In genomic region chr7:39357648-39358047, GRCh38 we compare ENCODE assay signal across 11 cellular contexts.
A peak's percentile ranks its signal among the peaks of the same experiment; 100 is the strongest.
DNase-seq lines count a peak whose midpoint lies in the region; ATAC-seq and TF ChIP-seq lines count a peak whose summit lies in the region.
"Had no signal": no experiment of that assay in that cellular context is flagged by ENCODE, and none has a peak within 500 bp of the region (broad histone marks: within the 10 kb centered on the region; RNA-seq: fewer than 3 reads in every experiment).

No MANE protein-coding gene starts in this region.

- H3K9ac ChIP-seq in MM.1S (ENCODE audit: low read length): no peak overlapping the region
- H3K9ac ChIP-seq in endodermal cell (ENCODE audit: extremely low read depth, low read length, poor library complexity, severe bottlenecking): no peak overlapping the region

- H3K27ac Mint-ChIP-seq in activated CD8-positive, alpha-beta T cell treated with anti-CD3 and anti-CD28 coated beads for 36 hours: no peak overlapping the region
- no peak overlapping the region for H3K27ac Mint-ChIP-seq in activated CD8-positive, alpha-beta T cell treated with anti-CD3 and anti-CD28 coated beads, Interleukin-2, amount 10 ng/mL, durations not matched to agents 7 days and 5 days
- no peak overlapping the region for H3K27ac Mint-ChIP-seq in endodermal cell
- H3K27ac Mint-ChIP-seq: CD4-positive, alpha-beta memory T cell had no signal

- no peaks in the 10 kb centered on the region for H3K79me2 ChIP-seq in MM.1S (ENCODE audit: low read length)

- no peaks in the 10 kb centered on the region for H3K36me3 ChIP-seq in MM.1S (replicated peaks; ENCODE audit: insufficient read depth, low read length)
- no peaks in the 10 kb centered on the region for H3K36me3 ChIP-seq in endodermal cell (ENCODE audit: control insufficient read depth, insufficient read depth, low read length)

- peak; percentile 21 for DNase-seq in activated CD8-positive, alpha-beta T cell treated with anti-CD3 and anti-CD28 coated beads for 36 hours
- DNase-seq in activated CD8-positive, alpha-beta T cell treated with anti-CD3 and anti-CD28 coated beads, Interleukin-2, amount 10 ng/mL, durations not matched to agents 7 days and 5 days: no peak
- DNase-seq in MM.1S: no peak
- DNase-seq in endodermal cell: peak; percentile 79
- DNase-seq in retinal pigment epithelial cell (ENCODE audit: low read depth): no peak
- DNase-seq: activated CD4-positive, alpha-beta T cell treated with anti-CD3 and anti-CD28 coated beads, Interleukin-2, amount 50 U/mL, for 4 hours; CD4-positive, alpha-beta memory T cell had no signal

- H3K4me1 ChIP-seq in MM.1S (ENCODE audit: low read length) (peaks cover 8% of the 10 kb centered on the region; the same call in 1 of the 2 replicates), endodermal cell (ENCODE audit: control insufficient read depth, insufficient read depth, low read length) (peaks cover 18% of the 10 kb centered on the region)

- 51 to 72% methylated on average over 2 to 3 of the region's 3 CpGs for WGBS in endodermal cell (ENCODE audit: insufficient coverage in 1 of 2, insufficient read length in 1 of 2), 2 experiments

- peak; percentile 24 for TF ChIP-seq CTCF in activated CD8-positive, alpha-beta T cell treated with anti-CD3 and anti-CD28 coated beads for 36 hours (IDR thresholded peaks at IDR 0.05)
- peak; percentile 42 for TF ChIP-seq CTCF in MM.1S (IDR thresholded peaks at IDR 0.05; ENCODE audit: low read length)
- peak; percentile 89 for TF ChIP-seq CTCF in endodermal cell (conservative IDR thresholded peaks at IDR 0.05)
- peak; percentile 56 for TF ChIP-seq CTCF in retinal pigment epithelial cell (conservative IDR thresholded peaks at IDR 0.05; ENCODE audit: low read depth, low read length)

- H2AFZ ChIP-seq in MM.1S (ENCODE audit: low read length): no peak overlapping the region

- H3K4me2 ChIP-seq in MM.1S (ENCODE audit: low read depth, low read length): no peak overlapping the region

- H3K27ac ChIP-seq in MM.1S (ENCODE audit: low read length) (no peak overlapping the region), endodermal cell (ENCODE audit: low read depth, low read length) (no peak overlapping the region)

- intact Hi-C loops in activated CD8-positive, alpha-beta T cell treated with anti-CD3 and anti-CD28 coated beads for 36 hours (cut with micrococcal nuclease): no loop called here

- POLR2A ChIA-PET in activated CD8-positive, alpha-beta T cell treated with anti-CD3 and anti-CD28 coated beads for 36 hours (lab: Charles Lee): interaction anchor here (0.7 kb wide), 1 partner anchor 151 kb away, joined by 3 read pairs; no protein-coding TSS in a partner anchor
- POLR2A ChIA-PET in activated CD8-positive, alpha-beta T cell treated with anti-CD3 and anti-CD28 coated beads, Interleukin-2, amount 10 ng/mL, durations not matched to agents 7 days and 5 days (lab: Charles Lee): no interaction called here

- no peaks in the 10 kb centered on the region for H3K9me2 ChIP-seq in MM.1S (replicated peaks; ENCODE audit: insufficient read depth, low read length)

- no peak for ATAC-seq in activated CD8-positive, alpha-beta T cell treated with anti-CD3 and anti-CD28 coated beads for 36 hours
- no peak for ATAC-seq in activated CD8-positive, alpha-beta T cell treated with anti-CD3 and anti-CD28 coated beads, Interleukin-2, amount 10 ng/mL, durations not matched to agents 7 days and 5 days
- no peak for ATAC-seq in HG02852 (IDR thresholded peaks at IDR 0.05; ENCODE audit: unreplicated experiment)
- ATAC-seq in GM21529 (IDR thresholded peaks at IDR 0.05; ENCODE audit: unreplicated experiment): no peak
- ATAC-seq in esophagus mucosa: no peak
- ATAC-seq: Right ventricle myocardium inferior had no signal

- no peaks in the 10 kb centered on the region for H3K36me3 Mint-ChIP-seq in activated CD8-positive, alpha-beta T cell treated with anti-CD3 and anti-CD28 coated beads for 36 hours (ENCODE audit: low read depth)
- no peaks in the 10 kb centered on the region for H3K36me3 Mint-ChIP-seq in activated CD8-positive, alpha-beta T cell treated with anti-CD3 and anti-CD28 coated beads, Interleukin-2, amount 10 ng/mL, durations not matched to agents 7 days and 5 days (ENCODE audit: low read depth)
- H3K36me3 Mint-ChIP-seq in endodermal cell (ENCODE audit: low read depth): no peaks in the 10 kb centered on the region
- H3K36me3 Mint-ChIP-seq: CD4-positive, alpha-beta memory T cell had no signal

- H3K4me3 Mint-ChIP-seq in activated CD8-positive, alpha-beta T cell treated with anti-CD3 and anti-CD28 coated beads for 36 hours: no peak overlapping the region
- no peak overlapping the region for H3K4me3 Mint-ChIP-seq in activated CD8-positive, alpha-beta T cell treated with anti-CD3 and anti-CD28 coated beads, Interleukin-2, amount 10 ng/mL, durations not matched to agents 7 days and 5 days
- H3K4me3 Mint-ChIP-seq in endodermal cell: no peak overlapping the region
- H3K4me3 Mint-ChIP-seq: CD4-positive, alpha-beta memory T cell had no signal

- no peaks in the 10 kb centered on the region for H3F3A ChIP-seq in MM.1S (ENCODE audit: insufficient read depth, low read length)

- CTCF ChIA-PET in activated CD8-positive, alpha-beta T cell treated with anti-CD3 and anti-CD28 coated beads for 36 hours (lab: Charles Lee): interaction anchor here (0.7 to 1.7 kb wide), 3 partner anchors 11 to 99 kb away, joined by 3 to 6 read pairs (median 3); no protein-coding TSS in a partner anchor
- CTCF ChIA-PET in activated CD8-positive, alpha-beta T cell treated with anti-CD3 and anti-CD28 coated beads, Interleukin-2, amount 10 ng/mL, durations not matched to agents 7 days and 5 days (lab: Charles Lee): no interaction called here

- H3K9me3 ChIP-seq in MM.1S (replicated peaks; ENCODE audit: insufficient read depth, low read length) (no peaks in the 10 kb centered on the region), endodermal cell (ENCODE audit: control insufficient read depth, low read length) (no peaks in the 10 kb centered on the region)

- peaks cover 4% of the 10 kb centered on the region for H3K4me1 Mint-ChIP-seq in activated CD8-positive, alpha-beta T cell treated with anti-CD3 and anti-CD28 coated beads for 36 hours (ENCODE audit: low read depth)
- peaks cover 7% of the 10 kb centered on the region for H3K4me1 Mint-ChIP-seq in activated CD8-positive, alpha-beta T cell treated with anti-CD3 and anti-CD28 coated beads, Interleukin-2, amount 10 ng/mL, durations not matched to agents 7 days and 5 days (ENCODE audit: low read depth)
- H3K4me1 Mint-ChIP-seq in endodermal cell: peaks cover 38% of the 10 kb centered on the region

- H3K27me3 ChIP-seq in MM.1S (replicated peaks; ENCODE audit: insufficient read depth, low read length): no peaks in the 10 kb centered on the region
- H3K27me3 ChIP-seq in endodermal cell (ENCODE audit: control insufficient read depth, insufficient read depth, low read length, poor library complexity, severe bottlenecking): no peaks in the 10 kb centered on the region

- no peaks in the 10 kb centered on the region for H4K20me1 ChIP-seq in MM.1S (ENCODE audit: insufficient read depth, low read length)

- peaks cover 4% of the 10 kb centered on the region for H3K27me3 Mint-ChIP-seq in activated CD8-positive, alpha-beta T cell treated with anti-CD3 and anti-CD28 coated beads for 36 hours
- H3K27me3 Mint-ChIP-seq in activated CD8-positive, alpha-beta T cell treated with anti-CD3 and anti-CD28 coated beads, Interleukin-2, amount 10 ng/mL, durations not matched to agents 7 days and 5 days (ENCODE audit: low read depth): no peaks in the 10 kb centered on the region
- no peaks in the 10 kb centered on the region for H3K27me3 Mint-ChIP-seq in endodermal cell (ENCODE audit: insufficient read depth)

- no peaks in the 10 kb centered on the region for H3K9me3 Mint-ChIP-seq in activated CD8-positive, alpha-beta T cell treated with anti-CD3 and anti-CD28 coated beads for 36 hours
- no peaks in the 10 kb centered on the region for H3K9me3 Mint-ChIP-seq in activated CD8-positive, alpha-beta T cell treated with anti-CD3 and anti-CD28 coated beads, Interleukin-2, amount 10 ng/mL, durations not matched to agents 7 days and 5 days (ENCODE audit: insufficient read depth)
- no peaks in the 10 kb centered on the region for H3K9me3 Mint-ChIP-seq in endodermal cell
- H3K9me3 Mint-ChIP-seq: CD4-positive, alpha-beta memory T cell had no signal

- H3K4me3 ChIP-seq in MM.1S (ENCODE audit: low read length) (no peak overlapping the region), endodermal cell (ENCODE audit: low read length) (no peak overlapping the region), retinal pigment epithelial cell (ENCODE audit: low read length) (no peak overlapping the region)

Comparison
In these comparisons a context has a peak if more than half of its experiments do, and no peak if none do; other contexts are left out.
1. DNase-seq: peak in activated CD8-positive, alpha-beta T cell treated with anti-CD3 and anti-CD28 coated beads for 36 hours (single experiment) and endodermal cell (single experiment); none in activated CD8-positive, alpha-beta T cell treated with anti-CD3 and anti-CD28 coated beads, Interleukin-2, amount 10 ng/mL, durations not matched to agents 7 days and 5 days (single experiment), MM.1S (single experiment) and retinal pigment epithelial cell (single experiment).
2. CTCF ChIP-seq: peak in every context shown above with its lines; median percentile 89 in endodermal cell; 56 in retinal pigment epithelial cell; 42 in MM.1S; 24 in activated CD8-positive, alpha-beta T cell treated with anti-CD3 and anti-CD28 coated beads for 36 hours.